In the genomic region with DNA sequence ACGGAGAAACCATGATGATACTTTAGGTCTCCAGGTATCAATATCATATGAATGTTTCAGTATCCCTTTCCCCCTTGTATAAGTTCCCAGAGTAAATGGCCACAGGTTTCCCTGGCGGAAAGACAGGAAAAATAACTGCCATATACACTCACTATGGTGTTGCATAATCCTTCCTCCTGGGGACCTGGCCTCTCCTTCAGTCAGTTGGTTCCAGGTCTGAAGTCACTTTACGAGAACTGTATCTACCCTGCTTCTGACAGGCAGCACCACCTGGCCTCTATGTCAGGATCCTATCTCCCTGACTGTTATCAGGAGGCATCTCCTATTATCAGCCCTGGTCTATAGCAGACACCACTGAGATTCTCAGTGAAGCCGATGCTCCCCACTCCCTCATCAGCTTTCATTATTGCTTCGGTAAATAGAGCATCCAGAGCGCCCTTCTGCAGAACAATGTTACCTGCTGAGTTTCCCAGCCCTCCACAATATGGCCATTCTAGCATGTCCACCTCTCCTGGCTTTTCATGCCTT, we compare ENCODE assay signal across 10 cellular contexts. TPM values are rescaled to one million over a fixed set of nuclear protein-coding genes. Genes with fewer than 3 reads are reported as not detected.
DNase-seq lines count a peak whose midpoint lies in the region; ATAC-seq, FAIRE-seq and TF ChIP-seq lines count a peak whose summit lies in the region.
"Had no signal": no experiment of that assay in that cellular context is flagged by ENCODE, and none has a peak within 500 bp of the region (broad histone marks: within the 10 kb centered on the region; RNA-seq: fewer than 3 reads in every experiment).

No MANE protein-coding gene starts in this region.

- H3K14ac ChIP-seq in H1 (ENCODE audit: insufficient read length), result no peak overlapping the region

- no peak for ATAC-seq in HepG2
- ATAC-seq in right lobe of liver, result no peak
- ATAC-seq in psoas muscle, result peak; percentile 31 to 55 (median 44)
- no peak for ATAC-seq in GM19035 (IDR thresholded peaks at IDR 0.05; ENCODE audit: unreplicated experiment)

- FAIRE-seq in HepG2 (lab: Jason Lieb, UNC) (no peak), H1 (lab: Jason Lieb, UNC) (no peak)

- no peak overlapping the region for H2BK15ac ChIP-seq in H1 (ENCODE audit: low read length)

- H3K4me2 ChIP-seq in HepG2 (ENCODE audit: low read depth, low read length) (no peak overlapping the region), H1 (ENCODE audit: insufficient read depth in 1 of 2, low read depth in 2 of 2, low read length in 2 of 2) (no peak overlapping the region)
- H3K4me2 ChIP-seq: BLaER1 treated with 17β-estradiol and CSF1 and Interleukin-3, amounts not matched to agents 10 nM and 100 nM had no signal

- H3K9me3 ChIP-seq in HepG2 (ENCODE audit: low read length) (no peaks in the 10 kb centered on the region), right lobe of liver (no peaks in the 10 kb centered on the region), NT2/D1 (ENCODE audit: insufficient read depth, low read length) (no peaks in the 10 kb centered on the region), H1 (ENCODE audit: insufficient read depth in 2 of 2, low read depth in 1 of 2, low read length in 1 of 2) (no peaks in the 10 kb centered on the region), psoas muscle (no peaks in the 10 kb centered on the region)
- H3K9me3 ChIP-seq: BLaER1 treated with 17β-estradiol and CSF1 and Interleukin-3, amounts not matched to agents 10 nM and 100 nM had no signal

- no peak overlapping the region for H4K5ac ChIP-seq in H1 (ENCODE audit: insufficient read length, low read depth, low read length)

- H3K79me1 ChIP-seq in H1 (ENCODE audit: low read depth, low read length), result no peaks in the 10 kb centered on the region

- H3K4me3 ChIP-seq in HepG2 (replicated peaks in 1 of 3; ENCODE audit: insufficient read depth in 1 of 3, low read depth in 2 of 3, low read length in 3 of 3) (no peak overlapping the region), right lobe of liver (no peak overlapping the region), NT2/D1 (ENCODE audit: insufficient read length, low read depth) (no peak overlapping the region), H1 (ENCODE audit: extremely low read depth in 1 of 4, insufficient read depth in 2 of 4, low read depth in 3 of 4, low read length in 4 of 4) (no peak overlapping the region), psoas muscle (no peak overlapping the region)
- H3K4me3 ChIP-seq: BLaER1 treated with 17β-estradiol and CSF1 and Interleukin-3, amounts not matched to agents 10 nM and 100 nM; GM23338 had no signal

- POLR2A ChIA-PET in HepG2 (lab: Yijun Ruan, JAX), result interaction anchor here (1.0 kb wide), 1 partner anchor 11 kb away, joined by 3 read pairs; no protein-coding TSS in a partner anchor
- POLR2A ChIA-PET in H1 (lab: Charles Lee; ENCODE audit: partially characterized antibody), result no interaction called here

- H4K20me1 ChIP-seq in HepG2 (ENCODE audit: insufficient read depth, low read length) (no peaks in the 10 kb centered on the region), H1 (replicated peaks in 1 of 2; ENCODE audit: control insufficient read depth in 1 of 2, insufficient read depth in 2 of 2, low read length in 2 of 2) (peaks cover 1 to 5% of the 10 kb centered on the region in 2 experiments)

- H3K27me3 ChIP-seq in HepG2 (ENCODE audit: control insufficient read depth in 1 of 2, insufficient read depth in 2 of 2, low read length in 2 of 2) (no peaks in the 10 kb centered on the region), right lobe of liver (no peaks in the 10 kb centered on the region), NT2/D1 (ENCODE audit: insufficient read depth, insufficient read length) (peaks cover 59% of the 10 kb centered on the region), H1 (replicated peaks in 1 of 4; ENCODE audit: control insufficient read depth in 3 of 4, extremely low read depth in 1 of 4, insufficient read depth in 3 of 4, low read length in 3 of 4) (no peaks in the 10 kb centered on the region), psoas muscle (ENCODE audit: insufficient read depth in 3 of 3, low read length in 2 of 3) (no peaks in the 10 kb centered on the region)
- H3K27me3 ChIP-seq: BLaER1 treated with 17β-estradiol and CSF1 and Interleukin-3, amounts not matched to agents 10 nM and 100 nM had no signal

- no peak overlapping the region for H2AFZ ChIP-seq in HepG2 (ENCODE audit: low read length)
- H2AFZ ChIP-seq in H1 (ENCODE audit: low read length), result no peak overlapping the region
- H2AFZ ChIP-seq: GM23338 had no signal

- H3K79me2 ChIP-seq in HepG2 (ENCODE audit: insufficient read depth, low read length), result no peaks in the 10 kb centered on the region
- no peaks in the 10 kb centered on the region for H3K79me2 ChIP-seq in H1 (ENCODE audit: control insufficient read depth in 1 of 2, insufficient read depth in 2 of 2, low read length in 2 of 2)

- no peak overlapping the region for H4K8ac ChIP-seq in H1 (ENCODE audit: extremely low read depth, insufficient read depth, low read length)

- H2BK120ac ChIP-seq in H1 (replicated peaks; ENCODE audit: low read depth, low read length), result no peak overlapping the region

- H3K4ac ChIP-seq in H1 (replicated peaks; ENCODE audit: insufficient read length, low read depth, low read length), result no peak overlapping the region

- BruUV-seq in HepG2 (replicated peaks; lab: Mats Ljungman, UMichigan), result no TSS peak

- no peak for TF ChIP-seq RAD21 in HepG2 (CRISPR knock-in tag; IDR thresholded peaks at IDR 0.05)
- no peak for TF ChIP-seq RAD21 in H1 (IDR thresholded peaks at IDR 0.05 in 1 of 2, conservative IDR thresholded peaks at IDR 0.05 in 1 of 2; ENCODE audit: low read depth in 2 of 2, low read length in 2 of 2)

- H3K9ac ChIP-seq in HepG2 (ENCODE audit: insufficient read depth, low read depth, low read length) (no peak overlapping the region), NT2/D1 (ENCODE audit: insufficient read length, low read depth) (peak overlapping the region; percentile 8), H1 (replicated peaks in 1 of 4; ENCODE audit: extremely low read depth in 1 of 4, low read depth in 3 of 4, low read length in 3 of 4) (no peak overlapping the region)
- H3K9ac ChIP-seq: BLaER1 treated with 17β-estradiol and CSF1 and Interleukin-3, amounts not matched to agents 10 nM and 100 nM had no signal

- no peak overlapping the region for H2AK5ac ChIP-seq in H1 (ENCODE audit: low read depth, low read length)

- H3K36me3 ChIP-seq in HepG2 (replicated peaks in 1 of 2; ENCODE audit: control insufficient read depth in 1 of 2, insufficient read depth in 2 of 2, low read length in 2 of 2) (no peaks in the 10 kb centered on the region; a peak in 1 of 5 replicates), right lobe of liver (no peaks in the 10 kb centered on the region), NT2/D1 (ENCODE audit: insufficient read depth, insufficient read length, low read length) (peaks cover 9% of the 10 kb centered on the region), H1 (ENCODE audit: control insufficient read depth in 2 of 4, insufficient read depth in 4 of 4, low read length in 3 of 4) (no peaks in the 10 kb centered on the region), psoas muscle (ENCODE audit: insufficient read depth in 1 of 2, low read depth in 1 of 2) (peaks cover 0 to 16% of the 10 kb centered on the region in 2 donors)

- DNase-seq in HepG2 (ENCODE audit: low spot score) (no peak), right lobe of liver (no peak), NT2/D1 (ENCODE audit: low read depth, low spot score) (no peak), H1 (ENCODE audit: low read depth in 1 of 2, low spot score in 2 of 2) (no peak), psoas muscle (no peak), islet precursor cell (no peak), DMS 273 treated with DMSO at 0.1 percent for 48 hours (lab: John Stamatoyannopoulos, UW) (no peak)

- no peak overlapping the region for H4K91ac ChIP-seq in H1 (replicated peaks; ENCODE audit: insufficient read length, low read length)

- TF ChIP-seq CTCF in HepG2 (CRISPR knock-in tag; IDR thresholded peaks at IDR 0.05), result no peak
- TF ChIP-seq CTCF in right lobe of liver (IDR thresholded peaks at IDR 0.05), result no peak
- TF ChIP-seq CTCF in H1 (IDR thresholded peaks at IDR 0.05; ENCODE audit: control extremely low read depth in 1 of 3, insufficient read depth in 1 of 3, low read depth in 1 of 3, low read length in 3 of 3), result no peak
- no peak for TF ChIP-seq CTCF in psoas muscle (IDR thresholded peaks at IDR 0.05)

- H3K4me1 ChIP-seq in HepG2 (ENCODE audit: insufficient read depth, low read length) (peaks cover 9% of the 10 kb centered on the region), right lobe of liver (no peaks in the 10 kb centered on the region), NT2/D1 (ENCODE audit: insufficient read depth, insufficient read length) (peaks cover 5% of the 10 kb centered on the region), H1 (replicated peaks in 1 of 4; ENCODE audit: control insufficient read depth in 3 of 4, insufficient read depth in 4 of 4, low read length in 3 of 4) (peaks cover 10 to 37% (median 19%) of the 10 kb centered on the region in 4 experiments; a peak in 6 of 7 replicates), psoas muscle (no peaks in the 10 kb centered on the region)

- TF ChIP-seq POLR2A in HepG2 (IDR thresholded peaks at IDR 0.05; ENCODE audit: insufficient read depth in 1 of 2, low read depth in 2 of 2, low read length in 2 of 2), result no peak
- no peak for TF ChIP-seq POLR2A in right lobe of liver (IDR thresholded peaks at IDR 0.05)
- TF ChIP-seq POLR2A in H1 (IDR thresholded peaks at IDR 0.05; ENCODE audit: control extremely low read depth in 1 of 2, low read depth in 2 of 2, low read length in 2 of 2), result no peak

- in situ Hi-C loops in HepG2 (cut with HindIII; ENCODE audit: extremely low pct_ligation_motif_present, low pct_unique_long_range_greater_than_20kb), result no loop called here

- no peaks in the 10 kb centered on the region for H3K23me2 ChIP-seq in H1 (ENCODE audit: low read depth, low read length)

- H2BK20ac ChIP-seq in H1 (ENCODE audit: low read length), result no peak overlapping the region

- no peak overlapping the region for H3K56ac ChIP-seq in H1 (replicated peaks; ENCODE audit: insufficient read length, low read depth, low read length)

- H3K23ac ChIP-seq in H1 (ENCODE audit: insufficient read length), result no peak overlapping the region

- no peak overlapping the region for H3K18ac ChIP-seq in H1 (ENCODE audit: extremely low read depth, low read length)

- WGBS in HepG2 (ENCODE audit: low lambda C conversion rate), result 72% methylated on average over 6 of the region's 6 CpGs
- 78% methylated on average over 4 of the region's 6 CpGs for WGBS in right lobe of liver (ENCODE audit: insufficient coverage, low coverage, low lambda C conversion rate, missing lambda C conversion rate)
- 86% methylated on average over 6 of the region's 6 CpGs; no CpG with 5 or more reads in 1 of the 2 experiments for WGBS in H1 (ENCODE audit: extremely low coverage in 1 of 2, insufficient coverage in 1 of 2, insufficient read length in 1 of 2, insufficient replicate concordance in 2 of 2, low coverage in 1 of 2, low lambda C conversion rate in 2 of 2, missing lambda C conversion rate in 1 of 2), 2 experiments
- WGBS in psoas muscle, 3 donors, result 79 to 89% (median 83%) methylated on average over 6 of the region's 6 CpGs

- 0 out of 2 replicates have a peak overlapping the region, but pooled peaks have one; percentile 55 for H2BK12ac ChIP-seq in H1 (ENCODE audit: low read depth, low read length)

- H3K27ac ChIP-seq in HepG2 (ENCODE audit: extremely low read length, insufficient read depth, low read length) (no peak overlapping the region), right lobe of liver (no peak overlapping the region), H1 (ENCODE audit: low read depth, low read length) (no peak overlapping the region), psoas muscle (no peak overlapping the region)
- H3K27ac ChIP-seq: BLaER1 treated with 17β-estradiol and CSF1 and Interleukin-3, amounts not matched to agents 10 nM and 100 nM had no signal

- TF ChIP-seq EP300 in HepG2 (IDR thresholded peaks at IDR 0.05; ENCODE audit: low read depth in 2 of 2, low read length in 2 of 2) (no peak), HepG2 (CRISPR knock-in tag; IDR thresholded peaks at IDR 0.05; ENCODE audit: borderline replicate concordance) (no peak), H1 (IDR thresholded peaks at IDR 0.05; ENCODE audit: borderline replicate concordance in 1 of 2, low read depth in 2 of 2, low read length in 2 of 2) (no peak)

- intact Hi-C loops in HepG2 (cut with micrococcal nuclease; ENCODE audit: unreplicated experiment), result loop anchor here (1.0 kb wide), 1 partner anchor 243 kb away; no protein-coding TSS in a partner anchor
- intact Hi-C loops in right lobe of liver (cut with DNase I), result loop anchor here in 1 of 2 donors (10.0 kb wide), 1 partner anchor 226 kb away; no protein-coding TSS in a partner anchor
- intact Hi-C loops in psoas muscle (cut with DNase I), result loop anchor here in 1 of 2 donors (5.0 kb wide), 2 partner anchors 223 to 243 kb away; no protein-coding TSS in a partner anchor

- CTCF ChIA-PET in HepG2 (lab: Yijun Ruan, JAX; ENCODE audit: low intra/inter-chr PET ratio, low total read pairs), result interaction anchor here (1.3 to 1.5 kb wide), 2 partner anchors 222 to 243 kb away, joined by 4 to 17 read pairs; no protein-coding TSS in a partner anchor
- CTCF ChIA-PET in H1 (lab: Charles Lee; ENCODE audit: partially characterized antibody), result interaction anchor here (0.7 to 4.0 kb wide), 45 partner anchors 9 to 505 kb away, joined by 3 to 69 read pairs (median 5); partner anchors contain the start of genes HAUS3 and POLN

- 0 out of 2 replicates have a peak overlapping the region, but pooled peaks have one; percentile 84 for H2BK5ac ChIP-seq in H1 (ENCODE audit: low read depth, low read length)

RNA-seq across cellular contexts. Expression of gene HAUS3, which starts 22.6 kb away (rescaled TPM):
- total RNA-seq in HepG2 (2016; rRNA removed; fragmentation: Illumina TruSeq; extraction: Trizol) (12.6 and 16.3 TPM in 2 replicates), right lobe of liver (1 to 10 TPM; 3.5 to 5.1 (median 4.6) TPM), psoas muscle (1 to 10 TPM; 4.2 to 7.4 (median 5.1) TPM)
- 0.71 TPM in 2 replicates for total RNA-seq in HepG2 (2016; cell fraction: cytosol; rRNA removed; fragmentation: Illumina TruSeq; extraction: Trizol; ENCODE audit: low read depth)
- 12.9 and 15.5 TPM in 2 replicates for total RNA-seq in HepG2 (2016; cell fraction: insoluble cytoplasmic fraction; rRNA removed; fragmentation: Illumina TruSeq; extraction: Trizol)
- 3.8 and 4.0 TPM in 2 replicates for total RNA-seq in HepG2 (2016; cell fraction: membrane; rRNA removed; fragmentation: Illumina TruSeq; extraction: Trizol)
- 10.8 and 13.7 TPM in 2 replicates for total RNA-seq in HepG2 (2016; cell fraction: nucleus; rRNA removed; fragmentation: Illumina TruSeq; extraction: Trizol)
- polyA plus RNA-seq in HepG2 (2011; rRNA removed) (3.3 and 3.9 TPM in 2 replicates), H1 (2011; rRNA removed) (3.2 and 5.1 TPM in 2 replicates), psoas muscle (10 to 100 TPM in 1 of 3 donors, 1 to 10 TPM in 2; 5.3 to 16.1 (median 5.8) TPM)
- polyA plus RNA-seq in HepG2 (2011; cell fraction: cytosol; rRNA removed), result 1.8 and 1.9 TPM in 2 replicates
- 4.8 and 5.1 TPM in 2 replicates for polyA plus RNA-seq in HepG2 (2011; cell fraction: nucleus; rRNA removed)
- polyA plus RNA-seq in HepG2 (2012), result 5.4 and 6.4 TPM in 2 replicates
- polyA plus RNA-seq in HepG2 (2016; cell fraction: cytosol; fragmentation: Illumina TruSeq; extraction: Trizol; ENCODE audit: low read depth), result 0.45 and 0.70 TPM in 2 replicates
- polyA plus RNA-seq in HepG2 (2016; cell fraction: insoluble cytoplasmic fraction; fragmentation: Illumina TruSeq; extraction: Trizol; ENCODE audit: low read depth), result 12.2 and 12.5 TPM in 2 replicates
- polyA plus RNA-seq in HepG2 (2016; cell fraction: membrane; fragmentation: Illumina TruSeq; extraction: Trizol; ENCODE audit: low read depth), result 1.8 TPM in 2 replicates
- 26.7 and 27.4 TPM in 2 replicates for polyA plus RNA-seq in HepG2 (2016; cell fraction: nucleus; fragmentation: Illumina TruSeq; extraction: Trizol; ENCODE audit: insufficient read depth, low read depth)
- polyA minus RNA-seq in HepG2 (2011; rRNA and poly(A)+ RNA removed; ENCODE audit: low replicate concordance), result 1.8 and 2.1 TPM in 2 replicates
- 2.2 and 3.3 TPM in 2 replicates for polyA minus RNA-seq in HepG2 (2011; cell fraction: cytosol; rRNA and poly(A)+ RNA removed)
- 5.8 and 6.0 TPM in 2 replicates for polyA minus RNA-seq in HepG2 (2011; cell fraction: nucleus; rRNA and poly(A)+ RNA removed)
- total RNA-seq in H1 (2021; fragmentation: NEBNext Ultra II Directional; extraction: Animal tissue kit (Norgen Biotek cat#: 25700)), result 14.6 and 14.8 TPM in 2 replicates
- 6.5 TPM for polyA plus RNA-seq in H1 (2011; cell fraction: cytosol; rRNA removed)
- 3.7 TPM for polyA plus RNA-seq in H1 (2011; cell fraction: nucleus; rRNA removed)
- 4.4 to 10.4 TPM (median 5.5 TPM) in 4 replicates for polyA plus RNA-seq in H1 (2012, experiment 1 of 2)
- polyA plus RNA-seq in H1 (2012, experiment 2 of 2), result 1.2 TPM
- 10.3 TPM for polyA plus RNA-seq in H1 (2013, experiment 1 of 2)
- 10.4 TPM for polyA plus RNA-seq in H1 (2013, experiment 2 of 2)
- 1.6 and 2.3 TPM in 2 replicates for polyA minus RNA-seq in H1 (2011; rRNA and poly(A)+ RNA removed)
- 4.0 TPM for polyA minus RNA-seq in H1 (2011; cell fraction: cytosol; rRNA and poly(A)+ RNA removed)
- 5.1 TPM for polyA minus RNA-seq in H1 (2011; cell fraction: nucleus; rRNA and poly(A)+ RNA removed)

RNA-seq across cellular contexts. Expression of gene POLN, which starts 22.6 kb away (rescaled TPM):
- total RNA-seq in HepG2 (2016; rRNA removed; fragmentation: Illumina TruSeq; extraction: Trizol), result 0.60 and 0.93 TPM in 2 replicates
- total RNA-seq in HepG2 (2016; cell fraction: cytosol; rRNA removed; fragmentation: Illumina TruSeq; extraction: Trizol; ENCODE audit: low read depth), result 2.3 and 2.5 TPM in 2 replicates
- 0.68 and 1.1 TPM in 2 replicates for total RNA-seq in HepG2 (2016; cell fraction: insoluble cytoplasmic fraction; rRNA removed; fragmentation: Illumina TruSeq; extraction: Trizol)
- 1.6 and 1.9 TPM in 2 replicates for total RNA-seq in HepG2 (2016; cell fraction: membrane; rRNA removed; fragmentation: Illumina TruSeq; extraction: Trizol)
- total RNA-seq in HepG2 (2016; cell fraction: nucleus; rRNA removed; fragmentation: Illumina TruSeq; extraction: Trizol), result 1.1 and 1.5 TPM in 2 replicates
- polyA plus RNA-seq in HepG2 (2011; rRNA removed), result 1.2 and 1.5 TPM in 2 replicates
- 0.81 and 3.7 TPM in 2 replicates for polyA plus RNA-seq in HepG2 (2011; cell fraction: cytosol; rRNA removed)
- polyA plus RNA-seq in HepG2 (2011; cell fraction: nucleus; rRNA removed), result 2.7 and 3.7 TPM in 2 replicates
- polyA plus RNA-seq in HepG2 (2012), result 0.39 and 0.48 TPM in 2 replicates
- polyA plus RNA-seq in HepG2 (2016; cell fraction: cytosol; fragmentation: Illumina TruSeq; extraction: Trizol; ENCODE audit: low read depth), result 1.0 and 1.4 TPM in 2 replicates
- polyA plus RNA-seq in HepG2 (2016; cell fraction: insoluble cytoplasmic fraction; fragmentation: Illumina TruSeq; extraction: Trizol; ENCODE audit: low read depth), result 0.57 and 1.2 TPM in 2 replicates
- 0.90 and 1.4 TPM in 2 replicates for polyA plus RNA-seq in HepG2 (2016; cell fraction: membrane; fragmentation: Illumina TruSeq; extraction: Trizol; ENCODE audit: low read depth)
- polyA plus RNA-seq in HepG2 (2016; cell fraction: nucleus; fragmentation: Illumina TruSeq; extraction: Trizol; ENCODE audit: insufficient read depth, low read depth), result 0.88 and 2.2 TPM in 2 replicates
- 0.44 and 0.96 TPM in 2 replicates for polyA minus RNA-seq in HepG2 (2011; rRNA and poly(A)+ RNA removed; ENCODE audit: low replicate concordance)
- 1.2 and 1.3 TPM in 2 replicates for polyA minus RNA-seq in HepG2 (2011; cell fraction: cytosol; rRNA and poly(A)+ RNA removed)
- polyA minus RNA-seq in HepG2 (2011; cell fraction: nucleus; rRNA and poly(A)+ RNA removed), result 0.75 and 1.2 TPM in 2 replicates
- total RNA-seq in right lobe of liver, result 1 to 10 TPM in 4 of 6 experiments, under 1 TPM in 2; 0.87 to 2.5 (median 1.4) TPM
- total RNA-seq in H1 (2021; fragmentation: NEBNext Ultra II Directional; extraction: Animal tissue kit (Norgen Biotek cat#: 25700)), result 1.5 and 4.2 TPM in 2 replicates
- polyA plus RNA-seq in H1 (2011; rRNA removed), result 0.82 and 0.98 TPM in 2 replicates
- 1.3 TPM for polyA plus RNA-seq in H1 (2011; cell fraction: cytosol; rRNA removed)
- 1.5 TPM for polyA plus RNA-seq in H1 (2011; cell fraction: nucleus; rRNA removed)
- 0.94 to 1.2 TPM (median 1.1 TPM) in 4 replicates for polyA plus RNA-seq in H1 (2012, experiment 1 of 2)
- polyA plus RNA-seq in H1 (2012, experiment 2 of 2), result 0.05 TPM
- polyA plus RNA-seq in H1 (2013, experiment 1 of 2), result 1.8 TPM
- 2.3 TPM for polyA plus RNA-seq in H1 (2013, experiment 2 of 2)
- polyA minus RNA-seq in H1 (2011; rRNA and poly(A)+ RNA removed), result 1.3 and 2.1 TPM in 2 replicates
- polyA minus RNA-seq in H1 (2011; cell fraction: cytosol; rRNA and poly(A)+ RNA removed), result not detected
- 4.2 TPM for polyA minus RNA-seq in H1 (2011; cell fraction: nucleus; rRNA and poly(A)+ RNA removed)
- 1 to 10 TPM in 3 of 4 donors, under 1 TPM in 1; 0.84 to 3.0 (median 1.8) TPM for total RNA-seq in psoas muscle
- under 1 TPM; 0.44 to 0.95 (median 0.80) TPM for polyA plus RNA-seq in psoas muscle

RNA-seq across cellular contexts. Expression of gene MXD4, which starts 42.6 kb away (rescaled TPM):
- 19.6 and 31.3 TPM in 2 replicates for total RNA-seq in HepG2 (2016; rRNA removed; fragmentation: Illumina TruSeq; extraction: Trizol)
- 36.9 and 47.9 TPM in 2 replicates for total RNA-seq in HepG2 (2016; cell fraction: cytosol; rRNA removed; fragmentation: Illumina TruSeq; extraction: Trizol; ENCODE audit: low read depth)
- 17.4 and 29.0 TPM in 2 replicates for total RNA-seq in HepG2 (2016; cell fraction: insoluble cytoplasmic fraction; rRNA removed; fragmentation: Illumina TruSeq; extraction: Trizol)
- total RNA-seq in HepG2 (2016; cell fraction: membrane; rRNA removed; fragmentation: Illumina TruSeq; extraction: Trizol), result 44.7 and 51.6 TPM in 2 replicates
- total RNA-seq in HepG2 (2016; cell fraction: nucleus; rRNA removed; fragmentation: Illumina TruSeq; extraction: Trizol), result 17.8 and 19.3 TPM in 2 replicates
- 29.0 and 35.5 TPM in 2 replicates for polyA plus RNA-seq in HepG2 (2011; rRNA removed)
- polyA plus RNA-seq in HepG2 (2011; cell fraction: cytosol; rRNA removed), result 18.8 and 32.8 TPM in 2 replicates
- polyA plus RNA-seq in HepG2 (2011; cell fraction: nucleus; rRNA removed), result 55.8 and 75.6 TPM in 2 replicates
- 13.3 and 19.0 TPM in 2 replicates for polyA plus RNA-seq in HepG2 (2012)
- polyA plus RNA-seq in HepG2 (2016; cell fraction: cytosol; fragmentation: Illumina TruSeq; extraction: Trizol; ENCODE audit: low read depth), result 75.4 and 78.8 TPM in 2 replicates
- 24.7 and 25.4 TPM in 2 replicates for polyA plus RNA-seq in HepG2 (2016; cell fraction: insoluble cytoplasmic fraction; fragmentation: Illumina TruSeq; extraction: Trizol; ENCODE audit: low read depth)
- 58.0 and 61.9 TPM in 2 replicates for polyA plus RNA-seq in HepG2 (2016; cell fraction: membrane; fragmentation: Illumina TruSeq; extraction: Trizol; ENCODE audit: low read depth)
- 40.4 and 42.9 TPM in 2 replicates for polyA plus RNA-seq in HepG2 (2016; cell fraction: nucleus; fragmentation: Illumina TruSeq; extraction: Trizol; ENCODE audit: insufficient read depth, low read depth)
- polyA minus RNA-seq in HepG2 (2011; rRNA and poly(A)+ RNA removed; ENCODE audit: low replicate concordance), result 56.0 and 71.8 TPM in 2 replicates
- polyA minus RNA-seq in HepG2 (2011; cell fraction: cytosol; rRNA and poly(A)+ RNA removed), result 16.4 and 18.3 TPM in 2 replicates
- polyA minus RNA-seq in HepG2 (2011; cell fraction: nucleus; rRNA and poly(A)+ RNA removed), result 38.0 and 41.2 TPM in 2 replicates
- total RNA-seq in right lobe of liver, result 10 to 100 TPM; 17.8 to 23.0 (median 19.7) TPM
- 20.8 and 24.6 TPM in 2 replicates for total RNA-seq in H1 (2021; fragmentation: NEBNext Ultra II Directional; extraction: Animal tissue kit (Norgen Biotek cat#: 25700))
- polyA plus RNA-seq in H1 (2011; rRNA removed), result 18.0 and 24.1 TPM in 2 replicates
- 17.9 TPM for polyA plus RNA-seq in H1 (2011; cell fraction: cytosol; rRNA removed)
- 40.1 TPM for polyA plus RNA-seq in H1 (2011; cell fraction: nucleus; rRNA removed)
- 14.9 to 16.5 TPM (median 15.7 TPM) in 4 replicates for polyA plus RNA-seq in H1 (2012, experiment 1 of 2)
- polyA plus RNA-seq in H1 (2012, experiment 2 of 2), result 16.5 TPM
- polyA plus RNA-seq in H1 (2013, experiment 1 of 2), result 13.4 TPM
- polyA plus RNA-seq in H1 (2013, experiment 2 of 2), result 14.2 TPM
- 12.7 and 13.1 TPM in 2 replicates for polyA minus RNA-seq in H1 (2011; rRNA and poly(A)+ RNA removed)
- polyA minus RNA-seq in H1 (2011; cell fraction: cytosol; rRNA and poly(A)+ RNA removed), result 13.5 TPM
- 15.7 TPM for polyA minus RNA-seq in H1 (2011; cell fraction: nucleus; rRNA and poly(A)+ RNA removed)
- total RNA-seq in psoas muscle, result 10 to 100 TPM; 18.8 to 36.7 (median 35.3) TPM
- polyA plus RNA-seq in psoas muscle, result 10 to 100 TPM; 15.4 to 29.9 (median 23.3) TPM

Comparison
In these comparisons a context has a peak if more than half of its experiments do, and no peak if none do; other contexts are left out.
1. ATAC-seq: peak in psoas muscle (4 of 4); none in HepG2 (single experiment), right lobe of liver (0 of 4) and GM19035 (single experiment).